ENCODE assay signal across 2 cellular contexts in the genomic region with DNA sequence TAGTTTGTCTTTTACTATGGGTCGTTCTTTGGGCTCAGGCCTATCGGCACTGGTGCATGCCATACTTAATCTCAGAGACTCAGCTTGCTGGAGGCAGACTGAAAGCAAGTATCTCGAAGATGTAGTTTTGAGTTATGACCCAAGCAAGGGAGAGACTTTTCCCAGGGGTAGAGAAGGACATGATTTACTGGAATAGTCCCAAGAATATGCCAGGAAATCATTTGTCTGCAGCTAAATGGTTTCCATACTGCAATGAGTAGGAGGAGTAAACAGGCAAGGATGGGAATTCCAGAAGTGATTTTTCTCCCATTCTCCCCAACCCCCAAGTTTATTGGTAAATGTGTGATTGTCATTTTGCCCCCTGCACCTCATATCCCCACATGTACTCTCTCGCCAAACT.
TF ChIP-seq lines count a peak whose summit lies in the region.

No MANE protein-coding gene starts in this region.

TF ChIP-seq in GM23338, 12 proteins besides CTCF, POLR2A, EP300 and RAD21:
- TF ChIP-seq ZNF114 (CRISPR knock-in tag; IDR thresholded peaks at IDR 0.05) (no peak), NANOG (IDR thresholded peaks at IDR 0.05; ENCODE audit: borderline replicate concordance) (no peak), STAT1 (IDR thresholded peaks at IDR 0.05; ENCODE audit: unreplicated experiment) (no peak)

TF ChIP-seq in H1, 55 proteins besides CTCF, POLR2A, EP300 and RAD21:
- no peak for TF ChIP-seq SP4 (IDR thresholded peaks at IDR 0.05; ENCODE audit: low read length)
- no peak for TF ChIP-seq HDAC2 (IDR thresholded peaks at IDR 0.05; ENCODE audit: borderline replicate concordance in 1 of 2, low read depth in 2 of 2, low read length in 2 of 2)
- no peak for TF ChIP-seq NANOG (IDR thresholded peaks at IDR 0.05; ENCODE audit: insufficient read depth, low read depth, low read length, poor library complexity, severe bottlenecking)
- TF ChIP-seq ASH2L (IDR thresholded peaks at IDR 0.05; ENCODE audit: low read length): no peak
- no peak for TF ChIP-seq EZH2 (IDR thresholded peaks at IDR 0.05; ENCODE audit: low read depth, low read length, severe bottlenecking)
- TF ChIP-seq CBX8 (IDR thresholded peaks at IDR 0.05; ENCODE audit: borderline replicate concordance, low read depth, low read length): no peak
- TF ChIP-seq, protein P1, sequence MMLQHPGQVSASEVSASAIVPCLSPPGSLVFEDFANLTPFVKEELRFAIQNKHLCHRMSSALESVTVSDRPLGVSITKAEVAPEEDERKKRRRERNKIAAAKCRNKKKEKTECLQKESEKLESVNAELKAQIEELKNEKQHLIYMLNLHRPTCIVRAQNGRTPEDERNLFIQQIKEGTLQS (IDR thresholded peaks at IDR 0.05; ENCODE audit: insufficient read depth, low read depth, low read length): no peak
- no peak for TF ChIP-seq CTBP2 (IDR thresholded peaks at IDR 0.05; ENCODE audit: borderline replicate concordance, insufficient read depth, insufficient read length, low read length)
- no peak for TF ChIP-seq TAF1 (IDR thresholded peaks at IDR 0.05; ENCODE audit: low read depth, low read length)
- TF ChIP-seq CREB1 (IDR thresholded peaks at IDR 0.05): no peak
- no peak for TF ChIP-seq RXRA (IDR thresholded peaks at IDR 0.05; ENCODE audit: insufficient read depth, low read depth, low read length)
- TF ChIP-seq CBX5 (IDR thresholded peaks at IDR 0.05; ENCODE audit: low read depth, low read length): no peak
- TF ChIP-seq BACH1 (IDR thresholded peaks at IDR 0.05; ENCODE audit: low read length): no peak
- no peak for TF ChIP-seq RBBP5 (IDR thresholded peaks at IDR 0.05; ENCODE audit: borderline replicate concordance, low read depth, low read length)
- TF ChIP-seq BRCA1 (IDR thresholded peaks at IDR 0.05; ENCODE audit: low read depth, low read length): no peak
- no peak for TF ChIP-seq TEAD4 (IDR thresholded peaks at IDR 0.05; ENCODE audit: low read depth, low read length)
- TF ChIP-seq CEBPB (IDR thresholded peaks at IDR 0.05; ENCODE audit: low read depth, low read length): no peak
- TF ChIP-seq TBP (IDR thresholded peaks at IDR 0.05; ENCODE audit: low read depth, low read length): no peak
- no peak for TF ChIP-seq SP1 (IDR thresholded peaks at IDR 0.05; ENCODE audit: low read depth, low read length)
- no peak for TF ChIP-seq KDM5A (IDR thresholded peaks at IDR 0.05; ENCODE audit: low read length)
